In genomic region chr15:46304320-46304719, GRCh38 we compare ENCODE assay signal across 10 cellular contexts.
DNase-seq lines count a peak whose midpoint lies in the region; ATAC-seq and TF ChIP-seq lines count a peak whose summit lies in the region.
"Had no signal": no experiment of that assay in that cellular context is flagged by ENCODE, and none has a peak within 500 bp of the region (broad histone marks: within the 10 kb centered on the region; RNA-seq: fewer than 3 reads in every experiment).

No MANE protein-coding gene starts in this region.

- H3K4me3 ChIP-seq in GM12865 (ENCODE audit: low read depth, low read length) = no peak overlapping the region
- no peak overlapping the region for H3K4me3 ChIP-seq in PC-9
- no peak overlapping the region for H3K4me3 ChIP-seq in fibroblast of pulmonary artery (replicated peaks; ENCODE audit: low read depth, low read length)
- H3K4me3 ChIP-seq: colonic mucosa had no signal

- H3K27ac ChIP-seq in PC-9 = no peak overlapping the region
- H3K27ac ChIP-seq: colonic mucosa had no signal

- ATAC-seq in GM19328 (IDR thresholded peaks at IDR 0.05; ENCODE audit: unreplicated experiment) = no peak
- no peak for ATAC-seq in Right ventricle myocardium inferior
- ATAC-seq in HG03442 (IDR thresholded peaks at IDR 0.05; ENCODE audit: unreplicated experiment) = no peak

- no peaks in the 10 kb centered on the region for H3K36me3 ChIP-seq in PC-9 (ENCODE audit: low read depth)
- H3K36me3 ChIP-seq: colonic mucosa had no signal

- intact Hi-C loops in PC-9 (cut with micrococcal nuclease; ENCODE audit: unreplicated experiment) = no loop called here
- intact Hi-C loops in Right ventricle myocardium inferior (cut with DNase I) = no loop called here
- intact Hi-C loops in activated CD4-positive, alpha-beta memory T cell treated with anti-CD3 and anti-CD28 coated beads for 36 hours (cut with micrococcal nuclease) = no loop called here

- H3F3A ChIP-seq in PC-9 (ENCODE audit: insufficient read depth, low read depth) = no peaks in the 10 kb centered on the region

- H3K27me3 ChIP-seq in PC-9 (ENCODE audit: insufficient read depth, low read depth) = no peaks in the 10 kb centered on the region
- H3K27me3 ChIP-seq: colonic mucosa had no signal

- H3K36me3 Mint-ChIP-seq in activated CD4-positive, alpha-beta memory T cell treated with anti-CD3 and anti-CD28 coated beads for 36 hours = no peaks in the 10 kb centered on the region

- no TSS peak for BruUV-seq in PC-9 (replicated peaks; lab: Mats Ljungman, UMichigan)

- H3K4me1 Mint-ChIP-seq in activated CD4-positive, alpha-beta memory T cell treated with anti-CD3 and anti-CD28 coated beads for 36 hours (ENCODE audit: low read depth) = no peaks in the 10 kb centered on the region

- no peak overlapping the region for H3K27ac Mint-ChIP-seq in activated CD4-positive, alpha-beta memory T cell treated with anti-CD3 and anti-CD28 coated beads for 36 hours

- H3K9me3 Mint-ChIP-seq in activated CD4-positive, alpha-beta memory T cell treated with anti-CD3 and anti-CD28 coated beads for 36 hours = no peaks in the 10 kb centered on the region

- peaks cover 4% of the 10 kb centered on the region for H3K27me3 Mint-ChIP-seq in activated CD4-positive, alpha-beta memory T cell treated with anti-CD3 and anti-CD28 coated beads for 36 hours

- no peak overlapping the region for H3K4me2 ChIP-seq in PC-9

- H3K9me3 ChIP-seq in PC-9 (ENCODE audit: insufficient read depth, low read depth) = no peaks in the 10 kb centered on the region
- H3K9me3 ChIP-seq: colonic mucosa had no signal

- CTCF ChIA-PET in PC-9 (lab: Charles Lee) = no interaction called here
- CTCF ChIA-PET in activated CD4-positive, alpha-beta memory T cell treated with anti-CD3 and anti-CD28 coated beads for 36 hours (lab: Charles Lee) = no interaction called here

- no peak overlapping the region for H2AFZ ChIP-seq in PC-9

- no peaks in the 10 kb centered on the region for H3K9me2 ChIP-seq in PC-9 (ENCODE audit: insufficient read depth)

- TF ChIP-seq CTCF in AG09319 (IDR thresholded peaks at IDR 0.05; ENCODE audit: low read depth, low read length) = peak; percentile 23
- TF ChIP-seq CTCF in GM12865 (IDR thresholded peaks at IDR 0.05; ENCODE audit: insufficient read depth, low read depth, low read length, missing control alignments) = peak; percentile 31
- peak; percentile 70 for TF ChIP-seq CTCF in PC-9 (conservative IDR thresholded peaks at IDR 0.05)
- peak; percentile 49 for TF ChIP-seq CTCF in fibroblast of pulmonary artery (IDR thresholded peaks at IDR 0.05; ENCODE audit: low read length, missing control alignments)

- POLR2A ChIA-PET in PC-9 (lab: Charles Lee; ENCODE audit: unreplicated experiment) = no interaction called here
- POLR2A ChIA-PET in activated CD4-positive, alpha-beta memory T cell treated with anti-CD3 and anti-CD28 coated beads for 36 hours (lab: Charles Lee) = no interaction called here

- no peak for DNase-seq in AG09319 (ENCODE audit: extremely low read depth, low read depth)
- DNase-seq in GM12865 (ENCODE audit: low read depth) = no peak
- DNase-seq in PC-9 = peak in 1 of 2 experiments; percentile 4
- peak; percentile 18 for DNase-seq in fibroblast of pulmonary artery (ENCODE audit: low read depth)
- no peak for DNase-seq in Right ventricle myocardium inferior (ENCODE audit: missing footprints)
- no peak for DNase-seq in activated CD4-positive, alpha-beta memory T cell treated with anti-CD3 and anti-CD28 coated beads for 36 hours
- DNase-seq: colonic mucosa, T1000 had no signal

- H3K79me2 ChIP-seq in PC-9 (ENCODE audit: low read depth) = no peaks in the 10 kb centered on the region

- no peak overlapping the region for H3K4me3 Mint-ChIP-seq in activated CD4-positive, alpha-beta memory T cell treated with anti-CD3 and anti-CD28 coated beads for 36 hours

- no peaks in the 10 kb centered on the region for H4K20me1 ChIP-seq in PC-9 (ENCODE audit: insufficient read depth)

- no peaks in the 10 kb centered on the region for H3K4me1 ChIP-seq in PC-9 (replicated peaks; ENCODE audit: insufficient read depth)
- H3K4me1 ChIP-seq: colonic mucosa had no signal
